Comparison of ENCODE assay signal across 1 cellular context in the genomic region with DNA sequence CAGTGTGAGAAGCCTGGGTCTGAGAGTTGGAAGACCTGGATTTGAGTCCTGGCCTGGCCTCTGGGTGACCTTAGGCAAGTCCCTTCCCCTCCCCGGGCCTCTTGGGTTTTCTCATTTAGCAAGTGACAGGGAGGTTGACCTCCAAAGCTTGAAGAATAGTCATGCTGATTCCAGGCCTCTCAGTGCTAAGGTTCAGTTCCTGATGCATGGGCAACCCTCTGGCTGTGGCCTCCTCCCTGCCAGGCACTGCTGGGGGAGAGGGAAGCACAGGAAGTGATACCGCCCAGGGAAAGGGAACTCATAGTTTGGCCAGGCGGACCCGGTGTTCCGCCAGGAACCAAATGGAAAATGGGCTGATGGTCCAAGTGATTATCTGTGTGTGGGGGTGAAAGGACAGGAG.
TF ChIP-seq lines count a peak whose summit lies in the region.

No MANE protein-coding gene starts in this region.

TF ChIP-seq in HepG2, 621 proteins besides CTCF, POLR2A, EP300 and RAD21 (continued from another document):
- TF ChIP-seq HNF4A (CRISPR knock-in tag; IDR thresholded peaks at IDR 0.05) (peak; percentile 41; the same call in 1 of the 2 replicates), ZMYM3 (CRISPR knock-in tag; IDR thresholded peaks at IDR 0.05) (peak; percentile 81)
- TF ChIP-seq, protein P1, sequence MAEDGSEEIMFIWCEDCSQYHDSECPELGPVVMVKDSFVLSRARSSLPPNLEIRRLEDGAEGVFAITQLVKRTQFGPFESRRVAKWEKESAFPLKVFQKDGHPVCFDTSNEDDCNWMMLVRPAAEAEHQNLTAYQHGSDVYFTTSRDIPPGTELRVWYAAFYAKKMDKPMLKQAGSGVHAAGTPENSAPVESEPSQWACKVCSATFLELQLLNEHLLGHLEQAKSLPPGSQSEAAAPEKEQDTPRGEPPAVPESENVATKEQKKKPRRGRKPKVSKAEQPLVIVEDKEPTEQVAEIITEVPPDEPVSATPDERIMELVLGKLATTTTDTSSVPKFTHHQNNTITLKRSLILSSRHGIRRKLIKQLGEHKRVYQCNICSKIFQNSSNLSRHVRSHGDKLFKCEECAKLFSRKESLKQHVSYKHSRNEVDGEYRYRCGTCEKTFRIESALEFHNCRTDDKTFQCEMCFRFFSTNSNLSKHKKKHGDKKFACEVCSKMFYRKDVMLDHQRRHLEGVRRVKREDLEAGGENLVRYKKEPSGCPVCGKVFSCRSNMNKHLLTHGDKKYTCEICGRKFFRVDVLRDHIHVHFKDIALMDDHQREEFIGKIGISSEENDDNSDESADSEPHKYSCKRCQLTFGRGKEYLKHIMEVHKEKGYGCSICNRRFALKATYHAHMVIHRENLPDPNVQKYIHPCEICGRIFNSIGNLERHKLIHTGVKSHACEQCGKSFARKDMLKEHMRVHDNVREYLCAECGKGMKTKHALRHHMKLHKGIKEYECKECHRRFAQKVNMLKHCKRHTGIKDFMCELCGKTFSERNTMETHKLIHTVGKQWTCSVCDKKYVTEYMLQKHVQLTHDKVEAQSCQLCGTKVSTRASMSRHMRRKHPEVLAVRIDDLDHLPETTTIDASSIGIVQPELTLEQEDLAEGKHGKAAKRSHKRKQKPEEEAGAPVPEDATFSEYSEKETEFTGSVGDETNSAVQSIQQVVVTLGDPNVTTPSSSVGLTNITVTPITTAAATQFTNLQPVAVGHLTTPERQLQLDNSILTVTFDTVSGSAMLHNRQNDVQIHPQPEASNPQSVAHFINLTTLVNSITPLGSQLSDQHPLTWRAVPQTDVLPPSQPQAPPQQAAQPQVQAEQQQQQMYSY (CRISPR knock-in tag; IDR thresholded peaks at IDR 0.05) = peak; percentile 81
TF ChIP-seq in HepG2: peak in this region for 10.
